Comparison of ENCODE assay signal across 13 cellular contexts in the genomic region with DNA sequence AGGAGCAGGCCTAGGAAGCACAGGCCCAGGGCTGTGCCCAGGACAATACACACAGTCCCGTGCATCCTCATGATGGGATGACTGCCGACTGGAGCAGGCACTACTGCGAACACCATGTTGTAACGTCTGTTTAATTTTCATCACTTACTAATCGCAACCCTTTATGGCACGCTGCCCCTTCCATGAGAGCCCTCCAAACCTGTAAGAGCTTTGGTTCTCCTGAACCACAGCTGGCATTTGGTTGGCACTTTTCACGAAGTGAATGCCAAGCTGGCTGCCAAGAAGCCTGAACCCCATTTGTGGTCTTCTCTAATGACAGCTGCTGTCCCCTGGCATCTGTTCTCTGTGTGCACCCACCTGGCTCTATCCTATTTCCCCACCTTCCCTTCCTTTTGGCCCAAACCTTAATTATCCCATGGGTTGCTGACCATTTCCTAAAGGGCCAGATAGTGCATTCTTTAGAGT. TPM values are rescaled to one million over a fixed set of nuclear protein-coding genes. Genes with fewer than 3 reads are reported as not detected.
DNase-seq lines count a peak whose midpoint lies in the region; ATAC-seq and TF ChIP-seq lines count a peak whose summit lies in the region.
"Had no signal": no experiment of that assay in that cellular context is flagged by ENCODE, and none has a peak within 500 bp of the region (broad histone marks: within the 10 kb centered on the region; RNA-seq: fewer than 3 reads in every experiment).

No MANE protein-coding gene starts in this region.

- DNase-seq in activated naive CD4-positive, alpha-beta T cell treated with Interleukin-2 at 50 U/mL for 16 hours: no peak
- DNase-seq in activated B cell treated with CpG ODN at 0.5 μM for 24 hours (no peak), esophagus muscularis mucosa (ENCODE audit: extremely low spot score) (no peak), GM19238 (ENCODE audit: insufficient read length, low spot score) (no peak), progenitor cell of endocrine pancreas (ENCODE audit: low spot score, unreplicated experiment) (no peak)
- no peak for DNase-seq in stimulated activated naive B cell treated with anti-CD40 and anti-IgM and Interleukin-4, amounts not matched to agents 10 μg/mL and 1 μg/mL and 100 μg/mL, for 72 hours
- DNase-seq: brain microvascular endothelial cell, NCI-H2171 treated with DMSO at 0.1 percent for 48 hours had no signal

- H3K4me3 Mint-ChIP-seq in activated naive CD4-positive, alpha-beta T cell treated with anti-CD3 and anti-CD28 coated beads, Interleukin-2, amount 50 U/mL, for 24 hours: peak overlapping the region; percentile 55
- H3K4me3 Mint-ChIP-seq in activated B cell treated with CpG ODN at 0.5 μM for 24 hours (no peak overlapping the region), progenitor cell of endocrine pancreas (ENCODE audit: low read depth) (no peak overlapping the region)
- peak overlapping the region in 1 of 2 donors; percentile 49 for H3K4me3 Mint-ChIP-seq in stimulated activated naive B cell treated with anti-CD40 and anti-IgM and Interleukin-4, amounts not matched to agents 10 μg/mL and 1 μg/mL and 100 μg/mL, for 72 hours

- TF ChIP-seq EP300 in esophagus muscularis mucosa (IDR thresholded peaks at IDR 0.05): no peak

- H3K27me3 ChIP-seq in esophagus muscularis mucosa: no peaks in the 10 kb centered on the region
- H3K27me3 ChIP-seq: brain microvascular endothelial cell, upper lobe of left lung had no signal

- intact Hi-C loops in activated B cell treated with CpG ODN at 0.5 μM for 24 hours (cut with micrococcal nuclease): no loop called here
- intact Hi-C loops in esophagus muscularis mucosa (cut with DNase I): no loop called here

- no peak for TF ChIP-seq POLR2A in esophagus muscularis mucosa (IDR thresholded peaks at IDR 0.05; ENCODE audit: low read depth)

- H3K36me3 ChIP-seq in esophagus muscularis mucosa: peaks cover 86 to 98% (median 93%) of the 10 kb centered on the region in 4 donors

- POLR2A ChIA-PET in activated B cell treated with CpG ODN at 0.5 μM for 24 hours (lab: Charles Lee): no interaction called here

- CTCF ChIA-PET in activated B cell treated with CpG ODN at 0.5 μM for 24 hours (lab: Charles Lee): interaction anchor here (1.2 to 1.8 kb wide), 3 partner anchors 11 to 197 kb away, joined by 3 to 7 read pairs (median 4); no protein-coding TSS in a partner anchor

- no peaks in the 10 kb centered on the region for H3K9me3 Mint-ChIP-seq in activated naive CD4-positive, alpha-beta T cell treated with anti-CD3 and anti-CD28 coated beads, Interleukin-2, amount 50 U/mL, for 24 hours
- no peaks in the 10 kb centered on the region for H3K9me3 Mint-ChIP-seq in activated B cell treated with CpG ODN at 0.5 μM for 24 hours
- H3K9me3 Mint-ChIP-seq in stimulated activated naive B cell treated with anti-CD40 and anti-IgM and Interleukin-4, amounts not matched to agents 10 μg/mL and 1 μg/mL and 100 μg/mL, for 72 hours: no peaks in the 10 kb centered on the region
- H3K9me3 Mint-ChIP-seq in progenitor cell of endocrine pancreas (ENCODE audit: low read depth): peaks cover 5% of the 10 kb centered on the region

- peak overlapping the region; percentile 91 for H3K27ac Mint-ChIP-seq in activated naive CD4-positive, alpha-beta T cell treated with anti-CD3 and anti-CD28 coated beads, Interleukin-2, amount 50 U/mL, for 24 hours
- H3K27ac Mint-ChIP-seq in activated B cell treated with CpG ODN at 0.5 μM for 24 hours: peak overlapping the region; percentile 26
- peak overlapping the region; percentile 80 for H3K27ac Mint-ChIP-seq in stimulated activated naive B cell treated with anti-CD40 and anti-IgM and Interleukin-4, amounts not matched to agents 10 μg/mL and 1 μg/mL and 100 μg/mL, for 72 hours
- H3K27ac Mint-ChIP-seq in progenitor cell of endocrine pancreas: no peak overlapping the region

- peak overlapping the region; percentile 50 to 86 (median 66) for H3K27ac ChIP-seq in esophagus muscularis mucosa (replicated peaks in 1 of 4)
- H3K27ac ChIP-seq: brain microvascular endothelial cell, psoas muscle, SK-N-MC had no signal

- no peaks in the 10 kb centered on the region for H3K27me3 Mint-ChIP-seq in activated naive CD4-positive, alpha-beta T cell treated with anti-CD3 and anti-CD28 coated beads, Interleukin-2, amount 50 U/mL, for 24 hours
- no peaks in the 10 kb centered on the region for H3K27me3 Mint-ChIP-seq in activated B cell treated with CpG ODN at 0.5 μM for 24 hours
- no peaks in the 10 kb centered on the region for H3K27me3 Mint-ChIP-seq in stimulated activated naive B cell treated with anti-CD40 and anti-IgM and Interleukin-4, amounts not matched to agents 10 μg/mL and 1 μg/mL and 100 μg/mL, for 72 hours
- H3K27me3 Mint-ChIP-seq in progenitor cell of endocrine pancreas: no peaks in the 10 kb centered on the region

- no peak overlapping the region for H3K4me3 ChIP-seq in esophagus muscularis mucosa
- H3K4me3 ChIP-seq: psoas muscle, SK-N-MC, upper lobe of left lung had no signal

- peaks cover 36% of the 10 kb centered on the region for H3K4me1 Mint-ChIP-seq in activated naive CD4-positive, alpha-beta T cell treated with anti-CD3 and anti-CD28 coated beads, Interleukin-2, amount 50 U/mL, for 24 hours
- H3K4me1 Mint-ChIP-seq in activated B cell treated with CpG ODN at 0.5 μM for 24 hours: no peaks in the 10 kb centered on the region
- H3K4me1 Mint-ChIP-seq in stimulated activated naive B cell treated with anti-CD40 and anti-IgM and Interleukin-4, amounts not matched to agents 10 μg/mL and 1 μg/mL and 100 μg/mL, for 72 hours: peaks cover 11 to 20% of the 10 kb centered on the region in 2 donors
- no peaks in the 10 kb centered on the region for H3K4me1 Mint-ChIP-seq in progenitor cell of endocrine pancreas (ENCODE audit: low read depth)

- H3K4me1 ChIP-seq in esophagus muscularis mucosa: peaks cover 11 to 52% (median 39%) of the 10 kb centered on the region in 4 donors
- H3K4me1 ChIP-seq: psoas muscle had no signal

- no peak for ATAC-seq in activated B cell treated with CpG ODN at 0.5 μM for 24 hours (ENCODE audit: low read depth)
- no peak for ATAC-seq in stimulated activated naive B cell treated with anti-CD40 and anti-IgM and Interleukin-4, amounts not matched to agents 10 μg/mL and 1 μg/mL and 100 μg/mL, for 72 hours (replicated peaks)
- ATAC-seq in GM21381 (IDR thresholded peaks at IDR 0.05; ENCODE audit: unreplicated experiment): no peak
- ATAC-seq: psoas muscle had no signal

- 50% methylated on average over 7 of the region's 7 CpGs for WGBS in esophagus muscularis mucosa

- H3K9me3 ChIP-seq in esophagus muscularis mucosa: no peaks in the 10 kb centered on the region
- H3K9me3 ChIP-seq: psoas muscle, upper lobe of left lung had no signal

- H3K36me3 Mint-ChIP-seq in activated naive CD4-positive, alpha-beta T cell treated with anti-CD3 and anti-CD28 coated beads, Interleukin-2, amount 50 U/mL, for 24 hours: peaks cover 34% of the 10 kb centered on the region
- peaks cover 87% of the 10 kb centered on the region for H3K36me3 Mint-ChIP-seq in activated B cell treated with CpG ODN at 0.5 μM for 24 hours (ENCODE audit: low read depth)
- H3K36me3 Mint-ChIP-seq in stimulated activated naive B cell treated with anti-CD40 and anti-IgM and Interleukin-4, amounts not matched to agents 10 μg/mL and 1 μg/mL and 100 μg/mL, for 72 hours: peaks cover 60 to 75% of the 10 kb centered on the region in 2 donors
- peaks cover 47% of the 10 kb centered on the region for H3K36me3 Mint-ChIP-seq in progenitor cell of endocrine pancreas (ENCODE audit: insufficient read depth)

- no peak for TF ChIP-seq CTCF in activated B cell treated with CpG ODN at 0.5 μM for 24 hours (IDR thresholded peaks at IDR 0.05)
- TF ChIP-seq CTCF in esophagus muscularis mucosa (IDR thresholded peaks at IDR 0.05): no peak
- no peak for TF ChIP-seq CTCF in progenitor cell of endocrine pancreas (IDR thresholded peaks at IDR 0.05; ENCODE audit: unreplicated experiment)

RNA-seq across cellular contexts. Expression of a gene that starts 36.5 kb away (rescaled TPM):
- total RNA-seq in activated B cell treated with CpG ODN at 0.5 μM for 24 hours (10.4 and 10.7 TPM in 2 replicates), esophagus muscularis mucosa (10 to 100 TPM; 19.0 to 48.8 (median 28.0) TPM), progenitor cell of endocrine pancreas (0.12 TPM in 1 of 2 replicates, not detected in the other)

RNA-seq across cellular contexts. Expression of a gene that starts 50.1 kb away (rescaled TPM):
- total RNA-seq in activated B cell treated with CpG ODN at 0.5 μM for 24 hours (35.7 and 38.3 TPM in 2 replicates), esophagus muscularis mucosa (10 to 100 TPM; 22.0 to 41.9 (median 34.4) TPM), progenitor cell of endocrine pancreas (18.8 and 19.3 TPM in 2 replicates)

Comparison
In these comparisons a context has a peak if more than half of its experiments do, and no peak if none do; other contexts are left out.
1. RNA of a gene that starts 36.5 kb away (total RNA-seq): 19.0 to 48.8 TPM in esophagus muscularis mucosa and 10.4 to 10.7 TPM in activated B cell treated with CpG ODN at 0.5 μM for 24 hours; 0.12 TPM in progenitor cell of endocrine pancreas; every median in the first group is over 10 times any median in the second.